ENCODE assay signal across 8 cellular contexts in genomic region chrX:2828404-2829065, GRCh38. TPM values are rescaled to one million over a fixed set of nuclear protein-coding genes. Genes with fewer than 3 reads are reported as not detected.
DNase-seq lines count a peak whose midpoint lies in the region; ATAC-seq and TF ChIP-seq lines count a peak whose summit lies in the region.

GYG2 (plus strand) TSS chrX:2828930; CDS start chrX:2830189, 1,259 bp downstream.

- H3K9ac ChIP-seq in HUES6 (ENCODE audit: low read length) (peak within 1 kb of the TSS; percentile 64), mammary epithelial cell (ENCODE audit: insufficient read depth, low read length) (no peak within 1 kb of the TSS)

- no peak within 1 kb of the TSS for H2AFZ ChIP-seq in mammary epithelial cell (ENCODE audit: low read depth, low read length)

- DNase-seq in astrocyte of the hippocampus (ENCODE audit: low read depth, low spot score) (peak; percentile 58), iPS-NIHi11 (ENCODE audit: low spot score) (peak; percentile 72), SHP77 (lab: John Stamatoyannopoulos, UW) (no peak), mammary epithelial cell (no peak)
- no peak for DNase-seq in activated CD4-positive, alpha-beta memory T cell treated with anti-CD3 and anti-CD28 coated beads, Interleukin-2, amount 10 ng/mL, durations not matched to agents 7 days and 5 days

- ATAC-seq in HG02588 (IDR thresholded peaks at IDR 0.05; ENCODE audit: unreplicated experiment), result no peak

- H3K36me3 ChIP-seq in HUES6 (ENCODE audit: control insufficient read depth, insufficient read depth, low read length) (peaks cover 17% of the 10 kb centered on the region; the same call in 1 of the 2 replicates), mammary epithelial cell (ENCODE audit: insufficient read depth, low read length) (no peaks in the 10 kb centered on the region)

- TF ChIP-seq CTCF in subcutaneous adipose tissue (IDR thresholded peaks at IDR 0.05; ENCODE audit: low read depth), result no peak
- no peak for TF ChIP-seq CTCF in mammary epithelial cell (conservative IDR thresholded peaks at IDR 0.05 in 1 of 2, IDR thresholded peaks at IDR 0.05 in 1 of 2; ENCODE audit: extremely low read depth in 1 of 2, insufficient read depth in 1 of 2, low read depth in 1 of 2, low read length in 2 of 2)

- H3K27ac ChIP-seq in HUES6 (ENCODE audit: low read depth, low read length), result no peak within 1 kb of the TSS
- H3K27ac ChIP-seq in mammary epithelial cell (ENCODE audit: insufficient read depth, low read depth, low read length), result no peak within 1 kb of the TSS

- in situ Hi-C loops in mammary epithelial cell (cut with MboI; ENCODE audit: low sequenced_read_pairs in 2 of 2), result no loop called here

- H3K4me3 ChIP-seq in HUES6 (ENCODE audit: low read depth, low read length), result peak within 1 kb of the TSS; percentile 78
- no peak within 1 kb of the TSS for H3K4me3 ChIP-seq in mammary epithelial cell (replicated peaks in 1 of 3; ENCODE audit: insufficient read depth in 1 of 3, low read depth in 2 of 3, low read length in 3 of 3)

- H4K20me1 ChIP-seq in mammary epithelial cell (ENCODE audit: insufficient read depth, low read length), result no peaks in the 10 kb centered on the region

- H3K4me1 ChIP-seq in HUES6 (ENCODE audit: control insufficient read depth, insufficient read depth, low read length) (peaks cover 22% of the 10 kb centered on the region), mammary epithelial cell (ENCODE audit: insufficient read depth, low read length) (no peaks in the 10 kb centered on the region)

- no peaks in the 10 kb centered on the region for H3K36me3 Mint-ChIP-seq in activated CD4-positive, alpha-beta memory T cell treated with anti-CD3 and anti-CD28 coated beads, Interleukin-2, amount 10 ng/mL, durations not matched to agents 7 days and 5 days (ENCODE audit: low read depth)

- H3K27me3 Mint-ChIP-seq in activated CD4-positive, alpha-beta memory T cell treated with anti-CD3 and anti-CD28 coated beads, Interleukin-2, amount 10 ng/mL, durations not matched to agents 7 days and 5 days, result no peaks in the 10 kb centered on the region

- H3K27me3 ChIP-seq in HUES6 (ENCODE audit: control insufficient read depth, insufficient read depth, low read length) (peaks cover 8% of the 10 kb centered on the region), mammary epithelial cell (ENCODE audit: insufficient read depth, low read length) (peaks cover 4% of the 10 kb centered on the region)

- H3K27ac Mint-ChIP-seq in activated CD4-positive, alpha-beta memory T cell treated with anti-CD3 and anti-CD28 coated beads, Interleukin-2, amount 10 ng/mL, durations not matched to agents 7 days and 5 days, result no peak within 1 kb of the TSS

- H3K4me1 Mint-ChIP-seq in activated CD4-positive, alpha-beta memory T cell treated with anti-CD3 and anti-CD28 coated beads, Interleukin-2, amount 10 ng/mL, durations not matched to agents 7 days and 5 days, result no peaks in the 10 kb centered on the region

- POLR2A ChIA-PET in activated CD4-positive, alpha-beta memory T cell treated with anti-CD3 and anti-CD28 coated beads, Interleukin-2, amount 10 ng/mL, durations not matched to agents 7 days and 5 days (lab: Charles Lee), result no interaction called here

- WGBS in mammary epithelial cell (ENCODE audit: low coverage, missing lambda C conversion rate), result 42% methylated on average over 23 of the region's 63 CpGs

- H3K4me2 ChIP-seq in mammary epithelial cell (ENCODE audit: insufficient read depth, low read depth, low read length), result no peak within 1 kb of the TSS

- H3K9me3 Mint-ChIP-seq in activated CD4-positive, alpha-beta memory T cell treated with anti-CD3 and anti-CD28 coated beads, Interleukin-2, amount 10 ng/mL, durations not matched to agents 7 days and 5 days, result no peaks in the 10 kb centered on the region

- CTCF ChIA-PET in activated CD4-positive, alpha-beta memory T cell treated with anti-CD3 and anti-CD28 coated beads, Interleukin-2, amount 10 ng/mL, durations not matched to agents 7 days and 5 days (lab: Charles Lee), result no interaction called here
- CTCF ChIA-PET in mammary epithelial cell (lab: Charles Lee; ENCODE audit: low non-redundant PET), result no interaction called here

- no TSS peak for BruUV-seq in mammary epithelial cell (replicated peaks; lab: Mats Ljungman, UMichigan)

- no peaks in the 10 kb centered on the region for H3K79me2 ChIP-seq in mammary epithelial cell (ENCODE audit: insufficient read depth, low read length)

- intact Hi-C loops in mammary epithelial cell (cut with micrococcal nuclease), result no loop called here

- dilution Hi-C loops in mammary epithelial cell (cut with HindIII; ENCODE audit: low sequenced_read_pairs), result no loop called here

- H3K9me3 ChIP-seq in HUES6 (ENCODE audit: control insufficient read depth, insufficient read depth, low read depth, low read length) (no peaks in the 10 kb centered on the region), mammary epithelial cell (replicated peaks; ENCODE audit: insufficient read depth, low read length) (no peaks in the 10 kb centered on the region)

- H3K4me3 Mint-ChIP-seq in activated CD4-positive, alpha-beta memory T cell treated with anti-CD3 and anti-CD28 coated beads, Interleukin-2, amount 10 ng/mL, durations not matched to agents 7 days and 5 days, result no peak within 1 kb of the TSS

RNA-seq across cellular contexts. Expression of gene GYG2, which starts in this region (rescaled TPM):
- total RNA-seq in subcutaneous adipose tissue (100 to 1,000 TPM; 122 to 289 (median 183) TPM), mammary epithelial cell (not detected)
- total RNA-seq in activated CD4-positive, alpha-beta memory T cell treated with anti-CD3 and anti-CD28 coated beads, Interleukin-2, amount 10 ng/mL, durations not matched to agents 7 days and 5 days, result not detected
- not detected for polyA plus RNA-seq in mammary epithelial cell
- not detected for polyA minus RNA-seq in mammary epithelial cell

Comparison
In these comparisons a context has a peak if more than half of its experiments do, and no peak if none do; other contexts are left out.
1. RNA of gene GYG2 (total RNA-seq): 122 to 289 TPM in subcutaneous adipose tissue; not detected in mammary epithelial cell and not detected in activated CD4-positive, alpha-beta memory T cell treated with anti-CD3 and anti-CD28 coated beads, Interleukin-2, amount 10 ng/mL, durations not matched to agents 7 days and 5 days; every median in the first group is over 100 times any median in the second.
2. DNase-seq: peak in astrocyte of the hippocampus (single experiment) and iPS-NIHi11 (single experiment); none in SHP77 (0 of 2), activated CD4-positive, alpha-beta memory T cell treated with anti-CD3 and anti-CD28 coated beads, Interleukin-2, amount 10 ng/mL, durations not matched to agents 7 days and 5 days (single experiment) and mammary epithelial cell (single experiment).